In genomic region chr3:39361252-39361927, GRCh38 we compare ENCODE assay signal across 10 cellular contexts. TPM values are rescaled to one million over a fixed set of nuclear protein-coding genes. Genes with fewer than 3 reads are reported as not detected.
DNase-seq lines count a peak whose midpoint lies in the region; ATAC-seq and TF ChIP-seq lines count a peak whose summit lies in the region.
"Had no signal": no experiment of that assay in that cellular context is flagged by ENCODE, and none has a peak within 500 bp of the region (broad histone marks: within the 10 kb centered on the region; RNA-seq: fewer than 3 reads in every experiment).

No MANE protein-coding gene starts in this region.

- no peaks in the 10 kb centered on the region for H3K4me1 ChIP-seq in prostate gland (replicated peaks)

- H3K36me3 ChIP-seq in prostate gland = no peaks in the 10 kb centered on the region

- no peaks in the 10 kb centered on the region for H3K9me3 ChIP-seq in prostate gland

- DNase-seq in activated T-cell treated with anti-CD3 and anti-CD28 coated beads for 48 hours (ENCODE audit: low read depth) = peak; percentile 34
- DNase-seq in stimulated activated CD4-positive, alpha-beta T cell treated with anti-CD3 and anti-CD28 coated beads, Interleukin-4, amount 100 ng/mL, for 24 hours = peak; percentile 44
- no peak for DNase-seq in NCI-H510A treated with DMSO at 0.1 percent for 48 hours (lab: John Stamatoyannopoulos, UW)
- DNase-seq in prostate gland (ENCODE audit: low spot score) = no peak
- DNase-seq: effector CD8-positive, alpha-beta T cell; NCI-H1694 had no signal

- ATAC-seq in GM18907 (IDR thresholded peaks at IDR 0.05; ENCODE audit: unreplicated experiment) = peak; percentile 85
- peak; percentile 77 for ATAC-seq in HG03457 (IDR thresholded peaks at IDR 0.05; ENCODE audit: unreplicated experiment)
- ATAC-seq in HG02623 (IDR thresholded peaks at IDR 0.05; ENCODE audit: unreplicated experiment) = no peak
- ATAC-seq in GM21515 (IDR thresholded peaks at IDR 0.05; ENCODE audit: unreplicated experiment) = no peak

- intact Hi-C loops in prostate gland (cut with DNase I) = no loop called here

- H3K4me3 ChIP-seq in prostate gland = no peak overlapping the region

- TF ChIP-seq POLR2A in prostate gland (IDR thresholded peaks at IDR 0.05) = no peak

- H3K27me3 ChIP-seq in prostate gland (replicated peaks; ENCODE audit: insufficient read depth) = no peaks in the 10 kb centered on the region

- TF ChIP-seq CTCF in prostate gland (IDR thresholded peaks at IDR 0.05) = no peak

- H3K27ac ChIP-seq in prostate gland = no peak overlapping the region

- 78% methylated on average over 8 of the region's 8 CpGs for WGBS in prostate gland

RNA-seq across cellular contexts. Expression of gene SLC25A38, which starts 21.8 kb away (rescaled TPM):
- total RNA-seq in prostate gland = 10 to 100 TPM; 36.7 to 72.4 TPM

RNA-seq across cellular contexts. Expression of gene CCR8, which starts 31.9 kb away (rescaled TPM):
- not detected for total RNA-seq in prostate gland

RNA-seq across cellular contexts. Expression of gene RPSA, which starts 45.1 kb away (rescaled TPM):
- total RNA-seq in prostate gland = 1,000 to 10,000 TPM in 1 of 2 donors, 100 to 1,000 TPM in 1; 732 to 1,080 TPM

Comparison
In these comparisons a context has a peak if more than half of its experiments do, and no peak if none do; other contexts are left out.
1. ATAC-seq: peak in GM18907 (single experiment) and HG03457 (single experiment); none in HG02623 (single experiment) and GM21515 (single experiment).
2. DNase-seq: peak in activated T-cell treated with anti-CD3 and anti-CD28 coated beads for 48 hours (single experiment) and stimulated activated CD4-positive, alpha-beta T cell treated with anti-CD3 and anti-CD28 coated beads, Interleukin-4, amount 100 ng/mL, for 24 hours (single experiment); none in NCI-H510A treated with DMSO at 0.1 percent for 48 hours (single experiment) and prostate gland (single experiment).